Comparison of ENCODE assay signal across 1 cellular context in the genomic region with DNA sequence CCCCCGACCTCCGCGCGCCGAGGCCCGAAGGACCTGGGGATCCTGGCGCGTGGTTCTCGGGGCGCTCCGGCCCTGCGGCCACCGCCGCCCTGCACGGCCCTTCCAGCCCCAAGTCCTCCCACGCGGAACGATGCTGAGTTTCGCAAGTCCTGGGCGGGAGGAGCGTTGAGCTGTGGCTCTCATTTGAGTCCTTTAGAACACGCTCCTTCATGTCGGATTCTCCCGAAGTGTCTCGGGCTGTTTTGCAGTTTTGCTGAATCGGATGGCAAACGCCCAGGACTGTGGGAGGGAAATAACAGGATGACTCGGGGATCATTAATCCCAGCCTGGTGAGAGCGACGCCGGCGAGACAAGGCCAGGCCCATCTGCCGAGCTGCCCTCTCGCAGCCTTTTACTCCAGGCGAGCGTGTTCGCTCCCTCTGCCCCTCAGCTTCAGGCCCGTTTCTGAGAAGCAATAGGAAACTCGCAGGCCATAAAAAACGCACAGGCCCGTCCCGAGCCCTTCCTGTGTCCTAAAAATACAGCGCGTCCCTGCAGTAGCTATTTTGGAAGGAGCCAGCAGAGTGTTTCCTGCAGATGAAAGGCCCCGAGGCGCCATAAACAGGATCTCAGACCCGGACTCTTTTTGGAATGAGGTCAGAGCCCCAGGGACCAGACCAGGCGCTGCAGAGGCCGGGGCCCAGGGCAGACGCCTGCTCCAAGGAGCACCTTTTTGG.
TF ChIP-seq lines count a peak whose summit lies in the region.

No MANE protein-coding gene starts in this region.

TF ChIP-seq in HepG2, 621 proteins besides CTCF, POLR2A, EP300 and RAD21 (continued from another document):
- TF ChIP-seq, protein P1, sequence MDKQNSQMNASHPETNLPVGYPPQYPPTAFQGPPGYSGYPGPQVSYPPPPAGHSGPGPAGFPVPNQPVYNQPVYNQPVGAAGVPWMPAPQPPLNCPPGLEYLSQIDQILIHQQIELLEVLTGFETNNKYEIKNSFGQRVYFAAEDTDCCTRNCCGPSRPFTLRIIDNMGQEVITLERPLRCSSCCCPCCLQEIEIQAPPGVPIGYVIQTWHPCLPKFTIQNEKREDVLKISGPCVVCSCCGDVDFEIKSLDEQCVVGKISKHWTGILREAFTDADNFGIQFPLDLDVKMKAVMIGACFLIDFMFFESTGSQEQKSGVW (CRISPR knock-in tag; IDR thresholded peaks at IDR 0.05; ENCODE audit: borderline replicate concordance) = no peak
